In genomic region chr14:37413504-37414003, GRCh38 we compare ENCODE assay signal across 1 cellular context.
TF ChIP-seq lines count a peak whose summit lies in the region.

No MANE protein-coding gene starts in this region.

TF ChIP-seq in HepG2, 621 proteins besides CTCF, POLR2A, EP300 and RAD21 (continued from another document and continues in another):
- TF ChIP-seq ZNF609 (CRISPR knock-in tag; IDR thresholded peaks at IDR 0.05; ENCODE audit: borderline replicate concordance) = no peak; the same call in 1 of the 2 replicates
- peak; percentile 39; the same call in 1 of the 2 replicates for TF ChIP-seq FOXA1 (IDR thresholded peaks at IDR 0.05)
- TF ChIP-seq FOXA1 (CRISPR knock-in tag; IDR thresholded peaks at IDR 0.05) = peak; percentile 56; the same call in 1 of the 2 replicates
- peak; percentile 82; the same call in 1 of the 2 replicates for TF ChIP-seq ZNF503 (CRISPR knock-in tag; IDR thresholded peaks at IDR 0.05)
- no peak for TF ChIP-seq PBX2 (CRISPR knock-in tag; IDR thresholded peaks at IDR 0.05)
- TF ChIP-seq HDAC2 (CRISPR knock-in tag; IDR thresholded peaks at IDR 0.05) = peak; percentile 84
- peak; percentile 25; the same call in 1 of the 2 replicates for TF ChIP-seq STAG1 (CRISPR knock-in tag; IDR thresholded peaks at IDR 0.05)
- TF ChIP-seq ZSCAN31 (CRISPR knock-in tag; IDR thresholded peaks at IDR 0.05; ENCODE audit: low read depth) = no peak
- TF ChIP-seq EHMT2 (IDR thresholded peaks at IDR 0.05; ENCODE audit: borderline replicate concordance, low read depth, low read length) = 0 out of 2 replicates have a peak, but pooled peaks have one; percentile 26
- TF ChIP-seq CREM (IDR thresholded peaks at IDR 0.05) = peak; percentile 83
- TF ChIP-seq CREM (CRISPR knock-in tag; IDR thresholded peaks at IDR 0.05) = no peak
- TF ChIP-seq ZBTB25 (CRISPR knock-in tag; IDR thresholded peaks at IDR 0.05) = peak; percentile 67; the same call in 1 of the 2 replicates
- TF ChIP-seq PATZ1 (CRISPR knock-in tag; IDR thresholded peaks at IDR 0.05) = peak; percentile 78; the same call in 1 of the 2 replicates
- no peak for TF ChIP-seq SKIL (CRISPR knock-in tag; IDR thresholded peaks at IDR 0.05; ENCODE audit: borderline replicate concordance)
- no peak for TF ChIP-seq ZFP82 (CRISPR knock-in tag; IDR thresholded peaks at IDR 0.05; ENCODE audit: borderline replicate concordance)
- TF ChIP-seq FOXC1 (CRISPR knock-in tag; IDR thresholded peaks at IDR 0.05; ENCODE audit: borderline replicate concordance) = no peak
- TF ChIP-seq ZNF431 (CRISPR knock-in tag; IDR thresholded peaks at IDR 0.05; ENCODE audit: borderline replicate concordance, low read depth) = no peak
- no peak for TF ChIP-seq CENPBD1 (CRISPR knock-in tag; IDR thresholded peaks at IDR 0.05; ENCODE audit: borderline replicate concordance, low read depth)
- TF ChIP-seq ELK4 (CRISPR knock-in tag; IDR thresholded peaks at IDR 0.05; ENCODE audit: borderline replicate concordance) = no peak
- no peak for TF ChIP-seq ZZZ3 (CRISPR knock-in tag; IDR thresholded peaks at IDR 0.05; ENCODE audit: borderline replicate concordance)
- peak; percentile 38; the same call in 1 of the 2 replicates for TF ChIP-seq SIX1 (CRISPR knock-in tag; IDR thresholded peaks at IDR 0.05; ENCODE audit: borderline replicate concordance)
- no peak; the same call in 1 of the 2 replicates for TF ChIP-seq POGK (CRISPR knock-in tag; conservative IDR thresholded peaks at IDR 0.05)
- TF ChIP-seq GATAD2A (CRISPR knock-in tag; IDR thresholded peaks at IDR 0.05) = peak; percentile 99
- no peak for TF ChIP-seq ZNF883 (CRISPR knock-in tag; IDR thresholded peaks at IDR 0.05; ENCODE audit: not compliant biosample characterization)
- no peak for TF ChIP-seq IRF1 (CRISPR knock-in tag; IDR thresholded peaks at IDR 0.05; ENCODE audit: low read depth)
- TF ChIP-seq LBX2 (CRISPR knock-in tag; IDR thresholded peaks at IDR 0.05; ENCODE audit: borderline replicate concordance) = no peak
- no peak for TF ChIP-seq ZBED4 (CRISPR knock-in tag; IDR thresholded peaks at IDR 0.05; ENCODE audit: borderline replicate concordance)
- no peak for TF ChIP-seq ZNF784 (CRISPR knock-in tag; IDR thresholded peaks at IDR 0.05; ENCODE audit: borderline replicate concordance)
- no peak for TF ChIP-seq ZBTB7A (CRISPR knock-in tag; IDR thresholded peaks at IDR 0.05)
